8 cellular contexts compared by ENCODE assay signal in the genomic region with DNA sequence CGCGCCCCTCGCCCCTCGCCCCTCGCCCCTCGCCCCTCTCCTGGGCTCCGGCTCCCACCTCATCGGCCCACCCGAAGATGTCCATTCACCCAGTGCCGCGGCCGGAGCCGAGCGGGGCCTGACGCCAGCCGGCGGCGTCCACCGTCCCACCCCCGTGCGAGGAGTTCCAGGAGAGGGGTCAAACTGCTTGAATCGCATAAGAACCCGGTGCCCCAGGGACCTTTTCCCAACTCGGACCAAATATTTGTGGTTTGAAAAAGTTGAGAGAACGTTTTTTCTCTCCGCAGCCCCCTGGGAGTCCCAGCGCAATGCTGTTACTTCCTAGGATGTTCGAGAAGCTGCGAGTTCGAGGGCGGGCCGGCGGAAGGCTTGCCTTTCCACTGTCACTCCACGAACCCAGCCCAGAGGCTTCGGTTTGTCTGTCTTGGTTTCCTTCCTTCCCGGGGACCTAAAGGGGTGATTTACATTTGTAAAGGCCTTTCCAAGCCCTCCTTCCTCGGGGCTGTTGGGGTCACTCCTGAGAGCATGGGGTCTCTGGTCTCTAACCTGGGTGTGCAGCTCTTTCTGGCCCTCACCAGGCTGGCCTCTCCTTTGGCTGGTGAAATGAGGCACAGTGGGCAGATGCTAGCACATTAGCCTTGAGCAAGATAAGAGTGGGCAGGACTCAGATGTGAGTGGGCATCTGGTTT. TPM values are rescaled to one million over a fixed set of nuclear protein-coding genes. Genes with fewer than 3 reads are reported as not detected.
DNase-seq lines count a peak whose midpoint lies in the region; ATAC-seq and TF ChIP-seq lines count a peak whose summit lies in the region.

No MANE protein-coding gene starts in this region.

- H3K36me3 ChIP-seq in OCI-LY1 (ENCODE audit: insufficient read depth, low read length) (no peaks in the 10 kb centered on the region), stomach smooth muscle (ENCODE audit: control insufficient read depth in 2 of 2, insufficient read depth in 2 of 2, low read length in 2 of 2) (no peaks in the 10 kb centered on the region), MM.1S (replicated peaks; ENCODE audit: insufficient read depth, low read length) (no peaks in the 10 kb centered on the region)

- no peak for DNase-seq in central memory CD8-positive, alpha-beta T cell (ENCODE audit: low spot score in 2 of 2)
- DNase-seq in left lobe of liver (ENCODE audit: low spot score) = peak; percentile 54
- DNase-seq in COLO829 (ENCODE audit: low spot score) = no peak
- no peak for DNase-seq in MM.1S
- no peak for DNase-seq in NCI-H1694 (lab: John Stamatoyannopoulos, UW)
- no peak for DNase-seq in NCI-H2107 treated with DMSO at 0.1 percent for 48 hours (lab: John Stamatoyannopoulos, UW; ENCODE audit: unreplicated experiment)

- H3K4me1 Mint-ChIP-seq in central memory CD8-positive, alpha-beta T cell = peaks cover 66% of the 10 kb centered on the region

- TF ChIP-seq CTCF in OCI-LY1 (IDR thresholded peaks at IDR 0.05; ENCODE audit: low read length) (no peak), MM.1S (IDR thresholded peaks at IDR 0.05; ENCODE audit: low read length) (no peak)

- H3K4me2 ChIP-seq in OCI-LY1 (ENCODE audit: low read length) (peak overlapping the region; percentile 68), MM.1S (ENCODE audit: low read depth, low read length) (no peak overlapping the region)

- H3K27ac Mint-ChIP-seq in central memory CD8-positive, alpha-beta T cell (ENCODE audit: low read depth) = peak overlapping the region; percentile 62

- no peaks in the 10 kb centered on the region for H3K79me2 ChIP-seq in OCI-LY1 (ENCODE audit: insufficient read depth, low read length)
- no peaks in the 10 kb centered on the region for H3K79me2 ChIP-seq in MM.1S (ENCODE audit: low read length)

- peaks cover 8% of the 10 kb centered on the region; the same call in 1 of the 2 replicates for H3F3A ChIP-seq in OCI-LY1 (ENCODE audit: insufficient read depth, low read length)
- H3F3A ChIP-seq in MM.1S (ENCODE audit: insufficient read depth, low read length) = no peaks in the 10 kb centered on the region

- no peaks in the 10 kb centered on the region for H3K9me2 ChIP-seq in OCI-LY1 (ENCODE audit: low read depth, low read length)
- H3K9me2 ChIP-seq in MM.1S (replicated peaks; ENCODE audit: insufficient read depth, low read length) = no peaks in the 10 kb centered on the region

- H3K4me3 ChIP-seq in OCI-LY1 (ENCODE audit: low read depth, low read length, poor library complexity, severe bottlenecking) = peak overlapping the region; percentile 52
- H3K4me3 ChIP-seq in stomach smooth muscle (ENCODE audit: low read length in 2 of 2) = peak overlapping the region in 1 of 2 donors; percentile 72
- no peak overlapping the region for H3K4me3 ChIP-seq in MM.1S (ENCODE audit: low read length)

- H3K4me3 Mint-ChIP-seq in central memory CD8-positive, alpha-beta T cell = peak overlapping the region; percentile 55

- H3K27ac ChIP-seq in OCI-LY1 (ENCODE audit: low read depth, low read length, poor library complexity, severe bottlenecking) = peak overlapping the region; percentile 98
- H3K27ac ChIP-seq in stomach smooth muscle (ENCODE audit: low read length) = peak overlapping the region; percentile 49
- no peak overlapping the region for H3K27ac ChIP-seq in MM.1S (ENCODE audit: low read length)

- no peaks in the 10 kb centered on the region for H3K36me3 Mint-ChIP-seq in central memory CD8-positive, alpha-beta T cell (ENCODE audit: insufficient read depth)

- H3K27me3 ChIP-seq in OCI-LY1 (ENCODE audit: insufficient read depth, low read length) = no peaks in the 10 kb centered on the region
- H3K27me3 ChIP-seq in stomach smooth muscle (ENCODE audit: control insufficient read depth in 1 of 2, insufficient read depth in 2 of 2, low read length in 2 of 2) = no peaks in the 10 kb centered on the region
- H3K27me3 ChIP-seq in MM.1S (replicated peaks; ENCODE audit: insufficient read depth, low read length) = no peaks in the 10 kb centered on the region

- H3K9ac ChIP-seq in OCI-LY1 (ENCODE audit: low read length) = peak overlapping the region; percentile 66; the same call in 1 of the 2 replicates
- no peak overlapping the region for H3K9ac ChIP-seq in stomach smooth muscle (ENCODE audit: low read length in 2 of 2)
- no peak overlapping the region for H3K9ac ChIP-seq in MM.1S (ENCODE audit: low read length)

- H3K9me3 ChIP-seq in OCI-LY1 (ENCODE audit: low read length) = no peaks in the 10 kb centered on the region
- no peaks in the 10 kb centered on the region for H3K9me3 ChIP-seq in stomach smooth muscle (ENCODE audit: control insufficient read depth in 2 of 2, low read length in 2 of 2)
- no peaks in the 10 kb centered on the region for H3K9me3 ChIP-seq in MM.1S (replicated peaks; ENCODE audit: insufficient read depth, low read length)

- H2AFZ ChIP-seq in OCI-LY1 (ENCODE audit: low read length) = no peak overlapping the region
- H2AFZ ChIP-seq in MM.1S (ENCODE audit: low read length) = no peak overlapping the region

- ATAC-seq in central memory CD8-positive, alpha-beta T cell (replicated peaks; ENCODE audit: extremely low read depth, poor library complexity, severe bottlenecking) = no peak
- peak; percentile 4 for ATAC-seq in left lobe of liver

- H3K4me1 ChIP-seq in OCI-LY1 (ENCODE audit: insufficient read depth, low read length, severe bottlenecking) (peaks cover 79% of the 10 kb centered on the region), stomach smooth muscle (ENCODE audit: control insufficient read depth, insufficient read depth, low read length) (peaks cover 16% of the 10 kb centered on the region), MM.1S (ENCODE audit: low read length) (peaks cover 7% of the 10 kb centered on the region; the same call in 1 of the 2 replicates)

- H3K9me3 Mint-ChIP-seq in central memory CD8-positive, alpha-beta T cell = no peaks in the 10 kb centered on the region

- H4K20me1 ChIP-seq in OCI-LY1 (ENCODE audit: insufficient read depth, low read length) (no peaks in the 10 kb centered on the region), MM.1S (ENCODE audit: insufficient read depth, low read length) (no peaks in the 10 kb centered on the region)

- H3K27me3 Mint-ChIP-seq in central memory CD8-positive, alpha-beta T cell = no peaks in the 10 kb centered on the region

RNA-seq across cellular contexts. Expression of gene ETS1, which starts 38.0 kb away (rescaled TPM):
- total RNA-seq in left lobe of liver = 20.2 TPM
